In the genomic region with DNA sequence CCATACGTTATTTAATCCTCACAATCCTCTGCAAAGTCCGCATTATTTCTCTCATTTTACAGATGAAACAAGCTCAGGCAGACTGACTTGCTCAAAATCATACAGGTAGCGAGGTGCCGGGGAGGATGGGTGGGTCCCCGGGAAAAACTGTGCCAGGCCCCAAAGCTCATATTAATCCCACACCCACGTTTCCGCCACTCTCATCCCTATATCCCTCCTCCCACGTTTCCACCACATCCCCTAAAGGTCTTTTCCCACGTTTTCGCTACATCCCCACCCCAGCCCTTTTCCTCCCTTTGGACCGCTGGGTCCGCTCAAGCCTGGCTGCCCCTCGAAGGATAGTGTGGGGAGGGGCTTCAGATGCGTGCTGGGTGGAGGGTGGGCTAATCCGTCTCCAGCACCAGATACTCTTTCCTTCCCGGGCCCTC, we compare ENCODE assay signal across 8 cellular contexts. TPM values are rescaled to one million over a fixed set of nuclear protein-coding genes. Genes with fewer than 3 reads are reported as not detected.
A peak's percentile ranks its signal among the peaks of the same experiment; 100 is the strongest.
DNase-seq lines count a peak whose midpoint lies in the region; ATAC-seq and TF ChIP-seq lines count a peak whose summit lies in the region.

No MANE protein-coding gene starts in this region.

- H2AFZ ChIP-seq in ACC112 (ENCODE audit: low read length, unreplicated experiment) (peak overlapping the region; percentile 94), IMR-90 (replicated peaks; ENCODE audit: low read length, poor library complexity) (peak overlapping the region; percentile 99)

- H3K18ac ChIP-seq in IMR-90 (ENCODE audit: low read depth, low read length): peak overlapping the region; percentile 73

- H4K8ac ChIP-seq in IMR-90 (ENCODE audit: low read depth in 2 of 2, low read length in 2 of 2): peak overlapping the region; percentile 85 to 96

- H3K9ac ChIP-seq in IMR-90 (ENCODE audit: low read depth, low read length) (peak overlapping the region; percentile 18), mucosa of rectum (ENCODE audit: low read depth in 1 of 2, low read length in 2 of 2) (peak overlapping the region; percentile 52 to 62)

- BruUV-seq in IMR-90 (replicated peaks; lab: Mats Ljungman, UMichigan): no TSS peak

- peak overlapping the region; percentile 93 for H3K4ac ChIP-seq in IMR-90 (ENCODE audit: low read depth, low read length)

- intact Hi-C loops in IMR-90 (cut with micrococcal nuclease) (no loop called here), breast epithelium (cut with DNase I; ENCODE audit: low total_unique reads) (no loop called here)

- in situ Hi-C loops in IMR-90 (cut with MboI; ENCODE audit: low sequenced_read_pairs): no loop called here

- H3K27me3 ChIP-seq in ACC112 (ENCODE audit: insufficient read depth, low read length) (no peaks in the 10 kb centered on the region), IMR-90 (ENCODE audit: control insufficient read depth, insufficient read depth, low read length) (no peaks in the 10 kb centered on the region), breast epithelium (no peaks in the 10 kb centered on the region), mucosa of rectum (ENCODE audit: control insufficient read depth in 2 of 2, insufficient read depth in 2 of 2, low read length in 2 of 2) (no peaks in the 10 kb centered on the region)

- H3K4me3 ChIP-seq in ACC112 (ENCODE audit: low read depth, low read length) (peak overlapping the region; percentile 82), IMR-90 (ENCODE audit: insufficient read depth, low read depth, low read length) (peak overlapping the region; percentile 83), breast epithelium (peak overlapping the region; percentile 77 to 99 (median 84)), mucosa of rectum (ENCODE audit: low read length in 2 of 2) (peak overlapping the region; percentile 81 to 84)

- peak overlapping the region; percentile 69 for H3K14ac ChIP-seq in IMR-90 (replicated peaks; ENCODE audit: low read depth, low read length)

- peak overlapping the region; percentile 56; the same call in 1 of the 2 replicates for H2BK20ac ChIP-seq in IMR-90 (ENCODE audit: low read depth, low read length)

- H3K23ac ChIP-seq in IMR-90 (ENCODE audit: low read depth, low read length): peak overlapping the region; percentile 67

- H4K91ac ChIP-seq in IMR-90 (ENCODE audit: insufficient read depth, low read depth, low read length): peak overlapping the region; percentile 86

- ATAC-seq in IMR-90 (ENCODE audit: low read depth) (no peak), GM19463 (IDR thresholded peaks at IDR 0.05; ENCODE audit: unreplicated experiment) (no peak), HG03442 (IDR thresholded peaks at IDR 0.05; ENCODE audit: unreplicated experiment) (no peak), HG03439 (IDR thresholded peaks at IDR 0.05; ENCODE audit: unreplicated experiment) (no peak)

- DNase-seq in IMR-90 (no peak), breast epithelium (ENCODE audit: low spot score in 2 of 2) (no peak), cerebellum (ENCODE audit: low spot score) (no peak)

- peak overlapping the region; percentile 52 for H3K4me2 ChIP-seq in IMR-90 (ENCODE audit: low read depth, low read length)

- peaks cover 42% of the 10 kb centered on the region for H3K79me2 ChIP-seq in ACC112 (ENCODE audit: control insufficient read depth, insufficient read depth, low read length, unreplicated experiment)

- CTCF ChIA-PET in IMR-90 (lab: Yijun Ruan, JAX): no interaction called here

- dilution Hi-C loops in IMR-90 (cut with HindIII; ENCODE audit: low sequenced_read_pairs, unreplicated experiment): no loop called here

- H2AK5ac ChIP-seq in IMR-90 (ENCODE audit: low read depth, low read length): peak overlapping the region; percentile 57

- peaks cover 12% of the 10 kb centered on the region for H4K20me1 ChIP-seq in IMR-90 (ENCODE audit: insufficient read depth, low read length)

- H2BK120ac ChIP-seq in IMR-90 (ENCODE audit: low read depth, low read length): peak overlapping the region; percentile 85

- H3K27ac ChIP-seq in ACC112 (ENCODE audit: low read depth, low read length): no peak overlapping the region
- H3K27ac ChIP-seq in IMR-90 (ENCODE audit: insufficient read depth, low read length): peak overlapping the region; percentile 26
- peak overlapping the region; percentile 71 to 89 for H3K27ac ChIP-seq in breast epithelium
- peak overlapping the region; percentile 51 to 64 for H3K27ac ChIP-seq in mucosa of rectum (ENCODE audit: low read depth in 2 of 2, low read length in 2 of 2)

- peak overlapping the region; percentile 24; the same call in 1 of the 3 replicates for H2BK15ac ChIP-seq in IMR-90 (ENCODE audit: low read depth, low read length)

- H3K36me3 ChIP-seq in ACC112 (ENCODE audit: insufficient read depth, low read length) (no peaks in the 10 kb centered on the region), IMR-90 (ENCODE audit: control insufficient read depth, insufficient read depth, low read length) (no peaks in the 10 kb centered on the region), breast epithelium (no peaks in the 10 kb centered on the region), mucosa of rectum (ENCODE audit: control insufficient read depth in 2 of 2, insufficient read depth in 2 of 2, low read length in 2 of 2) (no peaks in the 10 kb centered on the region)

- H3K9me3 ChIP-seq in IMR-90 (ENCODE audit: control insufficient read depth, insufficient read depth, low read length) (no peaks in the 10 kb centered on the region), breast epithelium (no peaks in the 10 kb centered on the region), mucosa of rectum (ENCODE audit: control insufficient read depth in 2 of 2, low read length in 2 of 2) (no peaks in the 10 kb centered on the region)

- H2AK9ac ChIP-seq in IMR-90 (replicated peaks; ENCODE audit: low read depth, low read length, poor library complexity): peak overlapping the region; percentile 90

- 0 out of 2 replicates have a peak overlapping the region, but pooled peaks have one; percentile 7 for H3K56ac ChIP-seq in IMR-90 (ENCODE audit: extremely low read depth, insufficient read depth, low read length)

- H4K5ac ChIP-seq in IMR-90 (ENCODE audit: low read depth, low read length): peak overlapping the region; percentile 83

- WGBS in IMR-90 (ENCODE audit: extremely low coverage in 2 of 2, insufficient read length in 1 of 2), 2 experiments: 78% methylated on average over 3 of the region's 16 CpGs; no CpG with 5 or more reads in 1 of the 2 experiments

- POLR2A ChIA-PET in IMR-90 (lab: Charles Lee; ENCODE audit: unreplicated experiment): no interaction called here

- TF ChIP-seq RAD21 in IMR-90 (IDR thresholded peaks at IDR 0.05; ENCODE audit: low read length): no peak

- peaks cover 11% of the 10 kb centered on the region for H3K4me1 ChIP-seq in ACC112 (ENCODE audit: control insufficient read depth, insufficient read depth, low read length, unreplicated experiment)
- H3K4me1 ChIP-seq in IMR-90 (ENCODE audit: control insufficient read depth, insufficient read depth, low read length): peaks cover 12% of the 10 kb centered on the region
- H3K4me1 ChIP-seq in breast epithelium: peaks cover 0 to 6% of the 10 kb centered on the region in 2 donors
- H3K4me1 ChIP-seq in mucosa of rectum (ENCODE audit: control insufficient read depth in 2 of 2, insufficient read depth in 2 of 2, low read length in 2 of 2): peaks cover 4 to 18% of the 10 kb centered on the region in 2 donors

- TF ChIP-seq CTCF in IMR-90 (conservative IDR thresholded peaks at IDR 0.05; ENCODE audit: low read depth, low read length) (no peak), breast epithelium (IDR thresholded peaks at IDR 0.05) (no peak)

- H3K79me1 ChIP-seq in IMR-90 (ENCODE audit: low read depth in 1 of 2, low read length in 2 of 2): peaks cover 7 to 29% of the 10 kb centered on the region in 2 experiments

- H3K9me1 ChIP-seq in IMR-90 (ENCODE audit: insufficient read depth, low read length): peaks cover 3% of the 10 kb centered on the region; the same call in 1 of the 2 replicates

- peak overlapping the region; percentile 40 for H2BK5ac ChIP-seq in IMR-90 (ENCODE audit: low read depth, low read length, poor library complexity, severe bottlenecking)

- TF ChIP-seq POLR2A in IMR-90 (IDR thresholded peaks at IDR 0.05; ENCODE audit: low read depth, low read length): no peak
- no peak for TF ChIP-seq POLR2A in breast epithelium (IDR thresholded peaks at IDR 0.05)

TF ChIP-seq in IMR-90, 13 proteins besides CTCF, POLR2A, EP300 and RAD21:
- no peak for TF ChIP-seq FOS (IDR thresholded peaks at IDR 0.05; ENCODE audit: low read depth, low read length)
- TF ChIP-seq NFE2L2 (IDR thresholded peaks at IDR 0.05; ENCODE audit: low read depth, low read length): no peak
- no peak for TF ChIP-seq MXI1 (IDR thresholded peaks at IDR 0.05; ENCODE audit: borderline replicate concordance, low read depth, low read length)
- TF ChIP-seq BHLHE40 (IDR thresholded peaks at IDR 0.05; ENCODE audit: low read depth, low read length): no peak
- no peak for TF ChIP-seq CEBPB (IDR thresholded peaks at IDR 0.05; ENCODE audit: low read depth, low read length)
- TF ChIP-seq, protein P1, sequence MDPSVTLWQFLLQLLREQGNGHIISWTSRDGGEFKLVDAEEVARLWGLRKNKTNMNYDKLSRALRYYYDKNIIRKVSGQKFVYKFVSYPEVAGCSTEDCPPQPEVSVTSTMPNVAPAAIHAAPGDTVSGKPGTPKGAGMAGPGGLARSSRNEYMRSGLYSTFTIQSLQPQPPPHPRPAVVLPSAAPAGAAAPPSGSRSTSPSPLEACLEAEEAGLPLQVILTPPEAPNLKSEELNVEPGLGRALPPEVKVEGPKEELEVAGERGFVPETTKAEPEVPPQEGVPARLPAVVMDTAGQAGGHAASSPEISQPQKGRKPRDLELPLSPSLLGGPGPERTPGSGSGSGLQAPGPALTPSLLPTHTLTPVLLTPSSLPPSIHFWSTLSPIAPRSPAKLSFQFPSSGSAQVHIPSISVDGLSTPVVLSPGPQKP (IDR thresholded peaks at IDR 0.05; ENCODE audit: borderline replicate concordance, low read depth, low read length): no peak
- TF ChIP-seq MAZ (IDR thresholded peaks at IDR 0.05; ENCODE audit: borderline replicate concordance, low read depth, low read length): no peak
- TF ChIP-seq CHD1 (IDR thresholded peaks at IDR 0.05; ENCODE audit: low read depth, low read length): no peak
- no peak for TF ChIP-seq RFX5 (IDR thresholded peaks at IDR 0.05; ENCODE audit: low read depth, low read length)

RNA-seq across cellular contexts. Expression of gene FSD1L, which starts 0.4 kb away (rescaled TPM):
- total RNA-seq in IMR-90 (2012; rRNA removed) (2.9 and 5.0 TPM in 2 replicates), breast epithelium (1 to 10 TPM; 3.4 to 5.9 (median 5.2) TPM), cerebellum (71.7 TPM)
- 0.80 and 1.4 TPM in 2 replicates for polyA plus RNA-seq in IMR-90 (2012; rRNA removed)
- 0.03 and 0.05 TPM in 2 replicates for polyA plus RNA-seq in IMR-90 (2012; cell fraction: cytosol; rRNA removed)
- 0.40 and 4.2 TPM in 2 replicates for polyA plus RNA-seq in IMR-90 (2012; cell fraction: nucleus; rRNA removed; ENCODE audit: low replicate concordance)

Comparison
In these comparisons a context has a peak if more than half of its experiments do, and no peak if none do; other contexts are left out.
1. RNA of gene FSD1L, which starts 0.4 kb away (total RNA-seq): 71.7 TPM in cerebellum (single experiment); 3.4 to 5.9 TPM in breast epithelium and 2.9 to 5.0 TPM in IMR-90; every median in the first group is over 10 times any median in the second.
2. Peak in every context shown above with its lines, with median percentiles within 50 percentile points of each other: H3K4me3 ChIP-seq.